In the genomic region with DNA sequence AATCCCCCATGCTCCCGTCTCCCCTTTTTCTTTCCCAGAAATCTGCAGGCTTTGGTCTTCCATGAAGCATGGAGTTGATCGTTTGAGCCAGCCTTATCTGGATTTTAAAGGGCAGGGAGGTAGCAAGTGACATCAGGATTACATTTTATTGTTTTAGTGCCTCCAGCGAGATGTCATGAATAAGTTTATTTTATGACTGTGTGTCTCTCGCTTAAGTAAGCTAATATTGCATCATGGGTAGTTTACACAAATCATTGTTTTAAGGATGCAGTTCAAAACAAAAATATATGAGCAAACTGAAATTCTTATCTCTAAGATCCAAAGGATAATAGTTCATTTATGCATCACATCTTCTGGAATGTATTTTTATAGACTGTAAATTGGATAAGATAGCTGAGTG, we compare ENCODE assay signal across 1 cellular context.
A peak's percentile ranks its signal among the peaks of the same experiment; 100 is the strongest.
TF ChIP-seq lines count a peak whose summit lies in the region.

No MANE protein-coding gene starts in this region.

TF ChIP-seq in HEK293, 187 proteins besides CTCF, POLR2A, EP300 and RAD21 (continued from another document):
- TF ChIP-seq TSHZ1 (tag by site-specific recombination; IDR thresholded peaks at IDR 0.05; ENCODE audit: borderline replicate concordance) (peak; percentile 8; the same call in 1 of the 2 replicates), ZNF133 (tag by site-specific recombination; IDR thresholded peaks at IDR 0.05) (no peak), ATF2 (tag by site-specific recombination; IDR thresholded peaks at IDR 0.05; ENCODE audit: low read depth) (peak; percentile 48; the same call in 1 of the 2 replicates), ZNF114 (tag by site-specific recombination; IDR thresholded peaks at IDR 0.05) (no peak), ZNF585B (tag by site-specific recombination; IDR thresholded peaks at IDR 0.05) (no peak), ZNF629 (tag by site-specific recombination; IDR thresholded peaks at IDR 0.05) (peak; percentile 74), ZNF311 (tag by site-specific recombination; IDR thresholded peaks at IDR 0.05; ENCODE audit: borderline replicate concordance) (no peak), BCL6B (tag by site-specific recombination; IDR thresholded peaks at IDR 0.05) (peak; percentile 47; the same call in 1 of the 2 replicates)
